ENCODE assay signal across 7 cellular contexts in genomic region chr22:27337676-27338075, GRCh38.
"Had no signal": no experiment of that assay in that cellular context is flagged by ENCODE, and none has a peak within 500 bp of the region (broad histone marks: within the 10 kb centered on the region; RNA-seq: fewer than 3 reads in every experiment).

No MANE protein-coding gene starts in this region.

- H3K4me3 ChIP-seq: GM23338 had no signal

- H3K27ac Mint-ChIP-seq: GM23338, H9, HFFc6, IgD-negative memory B cell had no signal

- H3K27me3 Mint-ChIP-seq: IgD-negative memory B cell had no signal

- H3K4me1 Mint-ChIP-seq: IgD-negative memory B cell had no signal

- H3K36me3 Mint-ChIP-seq: IgD-negative memory B cell had no signal

- H3K9me3 Mint-ChIP-seq: GM23338 had no signal

- ATAC-seq: GM23338, HepG2 had no signal

- H3K4me3 Mint-ChIP-seq: GM23338, H9, HFFc6, IgD-negative memory B cell had no signal

- DNase-seq: H9, HCEC 1CT, HFFc6 had no signal

- H3K27ac ChIP-seq: HL-60 had no signal
